ENCODE assay signal across 18 cellular contexts in genomic region chr17:78458739-78459335, GRCh38.
DNase-seq lines count a peak whose midpoint lies in the region; ATAC-seq lines count a peak whose summit lies in the region.
"Had no signal": no experiment of that assay in that cellular context is flagged by ENCODE, and none has a peak within 500 bp of the region (broad histone marks: within the 10 kb centered on the region; RNA-seq: fewer than 3 reads in every experiment).

No MANE protein-coding gene starts in this region.

- DNase-seq in NCI-H82 (lab: John Stamatoyannopoulos, UW) (peak; percentile 46), NCI-H82 treated with DMSO at 0.1 percent for 48 hours (lab: John Stamatoyannopoulos, UW; ENCODE audit: unreplicated experiment) (no peak), anterior cingulate cortex (lab: John Stamatoyannopoulos, UW) (peak in 57 of 58 donors; percentile 8 to 98 (median 87)), inferior parietal cortex (ENCODE audit: extremely low spot score) (peak; percentile 86), NCI-H2029 treated with DMSO at 0.1 percent for 48 hours (lab: John Stamatoyannopoulos, UW) (no peak), NOMO-1 treated with dmso at 0.1 percent for 144 hours (lab: John Stamatoyannopoulos, UW; ENCODE audit: unreplicated experiment) (no peak)
- DNase-seq: activated effector memory CD4-positive, alpha-beta T cell treated with Interleukin-2 at 50 U/mL for 16 hours; adrenal gland; HFFc6; left cardiac atrium; NCI-H146; NCI-H526 treated with DMSO at 0.1 percent for 48 hours; stimulated activated naive B cell treated with anti-CD40 and anti-IgM and Interleukin-4, amounts not matched to agents 10 μg/mL and 1 μg/mL and 100 μg/mL, for 72 hours had no signal

- peak overlapping the region; percentile 100 for H3K27ac ChIP-seq in temporal lobe (ENCODE audit: low read depth, low read length)
- H3K27ac ChIP-seq: adrenal gland, BLaER1 had no signal

- ATAC-seq in GM19397 (IDR thresholded peaks at IDR 0.05; ENCODE audit: unreplicated experiment), result no peak
- ATAC-seq: left cardiac atrium; right cardiac atrium; SK-N-SH treated with all-trans-retinoic acid at 6 μM for 48 hours; stimulated activated naive B cell treated with anti-CD40 and anti-IgM and Interleukin-4, amounts not matched to agents 10 μg/mL and 1 μg/mL and 100 μg/mL, for 72 hours had no signal

Comparison
In these comparisons a context has a peak if more than half of its experiments do, and no peak if none do; other contexts are left out.
1. DNase-seq: peak in NCI-H82 (single experiment), anterior cingulate cortex (57 of 58) and inferior parietal cortex (single experiment); none in NCI-H82 treated with DMSO at 0.1 percent for 48 hours (single experiment), NCI-H2029 treated with DMSO at 0.1 percent for 48 hours (single experiment) and NOMO-1 treated with dmso at 0.1 percent for 144 hours (single experiment).